7 cellular contexts compared by ENCODE assay signal in the genomic region with DNA sequence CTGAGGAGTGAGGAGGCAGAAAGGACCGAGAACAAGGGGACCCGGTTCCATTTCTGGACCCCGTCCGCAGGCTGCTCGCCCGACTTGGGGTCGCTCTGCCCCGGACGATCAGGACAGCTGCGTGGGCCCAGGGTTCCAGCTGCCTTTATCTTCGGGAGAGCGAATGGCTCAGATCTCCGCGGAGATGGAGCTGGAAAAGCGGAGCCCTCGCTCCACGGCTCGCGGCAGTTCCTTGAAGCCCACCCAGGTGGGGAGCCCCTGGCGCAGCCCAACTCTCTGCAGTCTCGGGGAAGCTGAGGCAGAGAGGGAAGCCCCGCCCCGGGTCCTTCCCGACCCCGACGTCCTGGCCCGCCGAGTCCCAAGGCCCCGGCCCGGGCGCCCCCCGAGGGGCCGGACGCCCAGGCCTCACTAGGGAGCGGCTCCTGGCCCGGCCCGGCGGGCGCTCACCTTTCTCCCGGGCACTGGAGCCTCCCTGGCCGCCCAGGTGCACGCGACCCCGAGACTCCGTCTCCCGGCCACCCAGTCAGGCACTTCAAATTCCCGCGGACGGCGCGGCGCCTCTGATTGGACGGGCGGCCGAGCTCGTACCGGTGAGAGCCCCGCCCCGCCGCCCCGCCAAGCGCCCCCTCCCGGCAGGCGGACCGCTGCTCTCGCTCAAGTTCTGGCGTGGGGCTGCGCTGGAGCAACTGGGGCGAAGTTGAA.
DNase-seq lines count a peak whose midpoint lies in the region; ATAC-seq and TF ChIP-seq lines count a peak whose summit lies in the region.

No MANE protein-coding gene starts in this region.

- TF ChIP-seq CTCF in GM20000 (IDR thresholded peaks at IDR 0.05; ENCODE audit: extremely low read depth, missing control alignments) = peak; percentile 43
- peak; percentile 69 for TF ChIP-seq CTCF in Panc1 (IDR thresholded peaks at IDR 0.05)
- TF ChIP-seq CTCF in fibroblast of lung (conservative IDR thresholded peaks at IDR 0.05 in 1 of 2, IDR thresholded peaks at IDR 0.05 in 1 of 2; ENCODE audit: low read depth in 1 of 2, low read length in 2 of 2) = peak in 1 of 2 donors; percentile 27
- TF ChIP-seq CTCF in retinal pigment epithelial cell (conservative IDR thresholded peaks at IDR 0.05; ENCODE audit: low read depth, low read length) = peak; percentile 50
- TF ChIP-seq CTCF in coronary artery (IDR thresholded peaks at IDR 0.05) = no peak
- TF ChIP-seq CTCF in gastroesophageal sphincter (IDR thresholded peaks at IDR 0.05) = peak in 1 of 4 experiments; percentile 10

- H3K27me3 ChIP-seq in Panc1 (ENCODE audit: control insufficient read depth, insufficient read depth, low read length) (peaks cover 3% of the 10 kb centered on the region), fibroblast of lung (ENCODE audit: control insufficient read depth, insufficient read depth, low read length) (no peaks in the 10 kb centered on the region), gastroesophageal sphincter (peaks cover 60% of the 10 kb centered on the region)

- no peaks in the 10 kb centered on the region for H3K79me2 ChIP-seq in fibroblast of lung (ENCODE audit: control insufficient read depth, insufficient read depth, low read length)

- H3K9me3 ChIP-seq in Panc1 (ENCODE audit: control insufficient read depth, insufficient read depth, low read depth, low read length) (no peaks in the 10 kb centered on the region), fibroblast of lung (ENCODE audit: control insufficient read depth, insufficient read depth, low read depth, low read length) (no peaks in the 10 kb centered on the region), gastroesophageal sphincter (no peaks in the 10 kb centered on the region)

- peak overlapping the region; percentile 40 for H3K4me2 ChIP-seq in fibroblast of lung (ENCODE audit: extremely low read depth, insufficient read depth, low read length)

- WGBS in gastroesophageal sphincter (ENCODE audit: low coverage in 1 of 2), 2 donors = 55% methylated on average over 8 of the region's 69 CpGs; no CpG with 5 or more reads in 1 of the 2 donors

- POLR2A ChIA-PET in Panc1 (lab: Charles Lee) = no interaction called here

- BruUV-seq in Panc1 (replicated peaks; lab: Mats Ljungman, UMichigan) = no TSS peak

- H2AFZ ChIP-seq in fibroblast of lung (ENCODE audit: low read length) = no peak overlapping the region

- DNase-seq in GM20000 (ENCODE audit: low spot score) (peak; percentile 78), Panc1 (ENCODE audit: low read depth, low spot score) (no peak), fibroblast of lung (ENCODE audit: low read depth in 2 of 2) (peak; percentile 32 to 34), retinal pigment epithelial cell (ENCODE audit: low read depth) (no peak), coronary artery (ENCODE audit: low spot score) (no peak), AG08395 (ENCODE audit: low spot score) (no peak)

- TF ChIP-seq POLR2A in gastroesophageal sphincter (IDR thresholded peaks at IDR 0.05) = no peak

- H3K4me1 ChIP-seq in Panc1 (ENCODE audit: control insufficient read depth, insufficient read depth, low read length) (no peaks in the 10 kb centered on the region), fibroblast of lung (ENCODE audit: control insufficient read depth, extremely low read depth, insufficient read depth, low read length) (no peaks in the 10 kb centered on the region), gastroesophageal sphincter (peaks cover 0 to 11% (median 0%) of the 10 kb centered on the region in 3 donors)

- H3K36me3 ChIP-seq in Panc1 (ENCODE audit: control insufficient read depth, insufficient read depth, low read length) (no peaks in the 10 kb centered on the region), fibroblast of lung (ENCODE audit: control insufficient read depth, insufficient read depth, low read length) (no peaks in the 10 kb centered on the region), gastroesophageal sphincter (no peaks in the 10 kb centered on the region)

- H3K27ac ChIP-seq in Panc1 (ENCODE audit: low read length) (no peak overlapping the region), fibroblast of lung (ENCODE audit: insufficient read depth, low read length) (no peak overlapping the region), coronary artery (no peak overlapping the region), gastroesophageal sphincter (no peak overlapping the region)

- no peak overlapping the region for H3K9ac ChIP-seq in fibroblast of lung (ENCODE audit: insufficient read depth, low read length)

- no peaks in the 10 kb centered on the region for H4K20me1 ChIP-seq in fibroblast of lung (ENCODE audit: control insufficient read depth, extremely low read depth, insufficient read depth, low read length)

- intact Hi-C loops in Panc1 (cut with micrococcal nuclease; ENCODE audit: unreplicated experiment) = no loop called here

- H3K4me3 ChIP-seq in Panc1 (ENCODE audit: low read depth in 2 of 2, low read length in 2 of 2) (no peak overlapping the region; a peak in 1 of 4 replicates), fibroblast of lung (replicated peaks in 1 of 4; ENCODE audit: control extremely low read depth in 1 of 4, insufficient read depth in 1 of 4, low read depth in 3 of 4, low read length in 4 of 4) (peak overlapping the region in 2 of 4 experiments; percentile 43 to 48), retinal pigment epithelial cell (ENCODE audit: low read length) (peak overlapping the region; percentile 57), coronary artery (no peak overlapping the region), gastroesophageal sphincter (peak overlapping the region in 1 of 2 donors; percentile 33)

- ATAC-seq in Panc1 (peak; percentile 51), gastroesophageal sphincter (no peak)

- in situ Hi-C loops in Panc1 (cut with HindIII; ENCODE audit: low pct_unique_long_range_greater_than_20kb, low sequenced_read_pairs) = no loop called here

- CTCF ChIA-PET in Panc1 (lab: Charles Lee) = no interaction called here

- no peak for TF ChIP-seq EP300 in gastroesophageal sphincter (IDR thresholded peaks at IDR 0.05)

Comparison
In these comparisons a context has a peak if more than half of its experiments do, and no peak if none do; other contexts are left out.
1. DNase-seq: peak in GM20000 (single experiment) and fibroblast of lung (2 of 2); none in Panc1 (single experiment), retinal pigment epithelial cell (single experiment), coronary artery (single experiment) and AG08395 (single experiment).